9 cellular contexts compared by ENCODE assay signal in genomic region chr5:14595189-14595588, GRCh38. TPM values are rescaled to one million over a fixed set of nuclear protein-coding genes. Genes with fewer than 3 reads are reported as not detected.
A peak's percentile ranks its signal among the peaks of the same experiment; 100 is the strongest.
DNase-seq lines count a peak whose midpoint lies in the region; ATAC-seq and TF ChIP-seq lines count a peak whose summit lies in the region.
"Had no signal": no experiment of that assay in that cellular context is flagged by ENCODE, and none has a peak within 500 bp of the region (broad histone marks: within the 10 kb centered on the region; RNA-seq: fewer than 3 reads in every experiment).

No MANE protein-coding gene starts in this region.

- H3K27ac Mint-ChIP-seq in activated T-helper 2 cell treated with anti-CD3 and anti-CD28 coated beads, Interferon-gamma antibody, Interleukin-2, Interleukin-4, amounts not matched to agents 10 μg/mL and 5 μg/mL and 100 μg/mL, durations not matched to agents 14 hours and 24 hours and 36 hours = peak overlapping the region; percentile 93

- ATAC-seq in HG03469 (IDR thresholded peaks at IDR 0.05; ENCODE audit: unreplicated experiment) (peak; percentile 59), sciatic nerve (peak; percentile 81)
- ATAC-seq: HCT116 had no signal

- peaks cover 31% of the 10 kb centered on the region for H3K36me3 Mint-ChIP-seq in activated T-helper 2 cell treated with anti-CD3 and anti-CD28 coated beads, Interferon-gamma antibody, Interleukin-2, Interleukin-4, amounts not matched to agents 10 μg/mL and 5 μg/mL and 100 μg/mL, durations not matched to agents 14 hours and 24 hours and 36 hours (ENCODE audit: low read depth)

- no peaks in the 10 kb centered on the region for H3K27me3 Mint-ChIP-seq in activated T-helper 2 cell treated with anti-CD3 and anti-CD28 coated beads, Interferon-gamma antibody, Interleukin-2, Interleukin-4, amounts not matched to agents 10 μg/mL and 5 μg/mL and 100 μg/mL, durations not matched to agents 14 hours and 24 hours and 36 hours (ENCODE audit: low read depth)

- intact Hi-C loops in activated T-helper 2 cell treated with anti-CD3 and anti-CD28 coated beads, Interferon-gamma antibody, Interleukin-2, Interleukin-4, amounts not matched to agents 10 μg/mL and 5 μg/mL and 100 μg/mL, durations not matched to agents 14 hours and 24 hours and 36 hours (cut with micrococcal nuclease) = loop anchor here (1.0 to 5.0 kb wide), 8 partner anchors 69 to 397 kb away; partner anchors contain the start of genes ANKH and OTULIN
- intact Hi-C loops in sciatic nerve (cut with DNase I) = no loop called here

- no peak for TF ChIP-seq CTCF in GM12864 (IDR thresholded peaks at IDR 0.05; ENCODE audit: low read depth, low read length, missing control alignments)
- no peak for TF ChIP-seq CTCF in GM20000 (IDR thresholded peaks at IDR 0.05; ENCODE audit: extremely low read depth, missing control alignments)

- H3K4me3 Mint-ChIP-seq in activated T-helper 2 cell treated with anti-CD3 and anti-CD28 coated beads, Interferon-gamma antibody, Interleukin-2, Interleukin-4, amounts not matched to agents 10 μg/mL and 5 μg/mL and 100 μg/mL, durations not matched to agents 14 hours and 24 hours and 36 hours (ENCODE audit: low read depth) = peak overlapping the region; percentile 68

- no peaks in the 10 kb centered on the region for H3K9me3 Mint-ChIP-seq in activated T-helper 2 cell treated with anti-CD3 and anti-CD28 coated beads, Interferon-gamma antibody, Interleukin-2, Interleukin-4, amounts not matched to agents 10 μg/mL and 5 μg/mL and 100 μg/mL, durations not matched to agents 14 hours and 24 hours and 36 hours

- no peak overlapping the region for H3K4me3 ChIP-seq in GM12864 (ENCODE audit: low read depth, low read length)

- H3K4me1 Mint-ChIP-seq in activated T-helper 2 cell treated with anti-CD3 and anti-CD28 coated beads, Interferon-gamma antibody, Interleukin-2, Interleukin-4, amounts not matched to agents 10 μg/mL and 5 μg/mL and 100 μg/mL, durations not matched to agents 14 hours and 24 hours and 36 hours (ENCODE audit: low read depth) = peaks cover 83% of the 10 kb centered on the region

- peak; percentile 59 for DNase-seq in GM12864 (ENCODE audit: low read depth)
- DNase-seq in GM20000 (ENCODE audit: low spot score) = peak; percentile 71
- peak; percentile 66 for DNase-seq in activated T-helper 2 cell treated with anti-CD3 and anti-CD28 coated beads, Interferon-gamma antibody, Interleukin-2, Interleukin-4, amounts not matched to agents 10 μg/mL and 5 μg/mL and 100 μg/mL, durations not matched to agents 14 hours and 24 hours and 36 hours (ENCODE audit: low spot score)
- no peak for DNase-seq in sciatic nerve (ENCODE audit: low spot score)
- DNase-seq in NCI-H1048 (lab: John Stamatoyannopoulos, UW) = no peak
- DNase-seq in LoVo (ENCODE audit: low spot score) = no peak
- DNase-seq in islet precursor cell = no peak

RNA-seq across cellular contexts. Expression of gene OTULINL, which starts 13.6 kb away (rescaled TPM):
- total RNA-seq in activated T-helper 2 cell treated with anti-CD3 and anti-CD28 coated beads, Interferon-gamma antibody, Interleukin-2, Interleukin-4, amounts not matched to agents 10 μg/mL and 5 μg/mL and 100 μg/mL, durations not matched to agents 14 hours and 24 hours and 36 hours = 17.0 and 20.9 TPM in 2 replicates
- total RNA-seq in sciatic nerve = 15.6 TPM

Comparison
In these comparisons a context has a peak if more than half of its experiments do, and no peak if none do; other contexts are left out.
1. DNase-seq: peak in GM12864 (single experiment), GM20000 (single experiment) and activated T-helper 2 cell treated with anti-CD3 and anti-CD28 coated beads, Interferon-gamma antibody, Interleukin-2, Interleukin-4, amounts not matched to agents 10 μg/mL and 5 μg/mL and 100 μg/mL, durations not matched to agents 14 hours and 24 hours and 36 hours (single experiment); none in sciatic nerve (single experiment), NCI-H1048 (single experiment), LoVo (single experiment) and islet precursor cell (single experiment).